Comparison of ENCODE assay signal across 19 cellular contexts in genomic region chr10:125472037-125472607, GRCh38.
A peak's percentile ranks its signal among the peaks of the same experiment; 100 is the strongest.
DNase-seq lines count a peak whose midpoint lies in the region; ATAC-seq, FAIRE-seq and TF ChIP-seq lines count a peak whose summit lies in the region.
"Had no signal": no experiment of that assay in that cellular context is flagged by ENCODE, and none has a peak within 500 bp of the region (broad histone marks: within the 10 kb centered on the region; RNA-seq: fewer than 3 reads in every experiment).

No MANE protein-coding gene starts in this region.

- H3K4me3 Mint-ChIP-seq in Caco-2 (ENCODE audit: unreplicated experiment): no peak overlapping the region
- H3K4me3 Mint-ChIP-seq: CD8-positive, alpha-beta T cell had no signal

- TF ChIP-seq EP300 in HepG2 (IDR thresholded peaks at IDR 0.05; ENCODE audit: low read depth in 2 of 2, low read length in 2 of 2) (no peak), HepG2 (CRISPR knock-in tag; IDR thresholded peaks at IDR 0.05; ENCODE audit: borderline replicate concordance) (no peak)

- no peaks in the 10 kb centered on the region for H3K9me3 Mint-ChIP-seq in Caco-2 (ENCODE audit: unreplicated experiment)
- H3K9me3 Mint-ChIP-seq: CD8-positive, alpha-beta T cell had no signal

- H3K36me3 Mint-ChIP-seq in Caco-2 (ENCODE audit: insufficient read depth, unreplicated experiment): no peaks in the 10 kb centered on the region
- H3K36me3 Mint-ChIP-seq: CD8-positive, alpha-beta T cell had no signal

- H4K20me1 ChIP-seq in HepG2 (ENCODE audit: insufficient read depth, low read length): no peaks in the 10 kb centered on the region
- H4K20me1 ChIP-seq in PC-3 (ENCODE audit: low read length): no peaks in the 10 kb centered on the region
- H4K20me1 ChIP-seq: BLaER1 had no signal

- ATAC-seq in HepG2: no peak
- ATAC-seq in PC-3: no peak
- ATAC-seq: CD8-positive, alpha-beta T cell had no signal

- peaks cover 26% of the 10 kb centered on the region for H3K27me3 Mint-ChIP-seq in Caco-2 (ENCODE audit: insufficient read depth, unreplicated experiment)

- H3K4me2 ChIP-seq in HepG2 (ENCODE audit: low read depth, low read length) (no peak overlapping the region), PC-3 (ENCODE audit: low read length) (no peak overlapping the region)

- H3F3A ChIP-seq in PC-3 (ENCODE audit: low read length, unreplicated experiment): no peaks in the 10 kb centered on the region

- H3K4me1 Mint-ChIP-seq in Caco-2 (ENCODE audit: low read depth, unreplicated experiment): no peaks in the 10 kb centered on the region

- no peak overlapping the region for H3K27ac Mint-ChIP-seq in Caco-2 (ENCODE audit: unreplicated experiment)
- H3K27ac Mint-ChIP-seq: CD8-positive, alpha-beta T cell had no signal

- no peak for TF ChIP-seq RAD21 in HepG2 (CRISPR knock-in tag; IDR thresholded peaks at IDR 0.05)

- POLR2A ChIA-PET in Caco-2 (lab: Charles Lee) (no interaction called here), HepG2 (lab: Yijun Ruan, JAX) (no interaction called here), PC-3 (lab: Charles Lee; ENCODE audit: unreplicated experiment) (no interaction called here)

- 59% methylated on average over 3 of the region's 4 CpGs for WGBS in HepG2 (ENCODE audit: low lambda C conversion rate)

- no peak for TF ChIP-seq CTCF in Caco-2 (IDR thresholded peaks at IDR 0.05; ENCODE audit: insufficient read depth in 1 of 2, low read depth in 1 of 2, low read length in 1 of 2, severe bottlenecking in 1 of 2, unreplicated experiment in 1 of 2)
- no peak for TF ChIP-seq CTCF in colonic mucosa (IDR thresholded peaks at IDR 0.05)
- TF ChIP-seq CTCF in HepG2 (CRISPR knock-in tag; IDR thresholded peaks at IDR 0.05): no peak
- no peak for TF ChIP-seq CTCF in PC-3 (conservative IDR thresholded peaks at IDR 0.05; ENCODE audit: low read depth, low read length)

- BruUV-seq in Caco-2 (replicated peaks; lab: Mats Ljungman, UMichigan): no TSS peak
- BruUV-seq in HepG2 (replicated peaks; lab: Mats Ljungman, UMichigan): no TSS peak
- no TSS peak for BruUV-seq in PC-3 (replicated peaks; lab: Mats Ljungman, UMichigan)

- no peak for TF ChIP-seq POLR2A in HepG2 (IDR thresholded peaks at IDR 0.05; ENCODE audit: insufficient read depth in 1 of 2, low read depth in 2 of 2, low read length in 2 of 2)

- FAIRE-seq in HepG2 (lab: Jason Lieb, UNC): no peak
- FAIRE-seq: A204.1, D721Med, GM12892, H1 had no signal

- H3K9me3 ChIP-seq in Caco-2: no peaks in the 10 kb centered on the region
- H3K9me3 ChIP-seq in colonic mucosa: no peaks in the 10 kb centered on the region
- no peaks in the 10 kb centered on the region for H3K9me3 ChIP-seq in HepG2 (ENCODE audit: low read length)
- H3K9me3 ChIP-seq in PC-3 (ENCODE audit: low read length): no peaks in the 10 kb centered on the region
- H3K9me3 ChIP-seq: BLaER1 had no signal

- H3K4me3 ChIP-seq in Caco-2 (ENCODE audit: low read depth, low read length): no peak overlapping the region
- no peak overlapping the region for H3K4me3 ChIP-seq in colonic mucosa
- no peak overlapping the region for H3K4me3 ChIP-seq in HepG2 (replicated peaks in 1 of 3; ENCODE audit: insufficient read depth in 1 of 3, low read depth in 2 of 3, low read length in 3 of 3)
- H3K4me3 ChIP-seq in PC-3 (ENCODE audit: low read length): no peak overlapping the region
- H3K4me3 ChIP-seq: BLaER1 had no signal

- H3K27me3 ChIP-seq in Caco-2 (replicated peaks; ENCODE audit: control insufficient read depth, insufficient read depth, low read length) (no peaks in the 10 kb centered on the region), colonic mucosa (no peaks in the 10 kb centered on the region), HepG2 (ENCODE audit: control insufficient read depth in 1 of 2, insufficient read depth in 2 of 2, low read length in 2 of 2) (peaks cover 0 to 13% of the 10 kb centered on the region in 2 experiments; a peak in 4 of 5 replicates), PC-3 (ENCODE audit: low read length) (peaks cover 96% of the 10 kb centered on the region)
- H3K27me3 ChIP-seq: BLaER1 had no signal

- peak; percentile 53 to 61 for DNase-seq in Caco-2
- peak; percentile 2 for DNase-seq in LoVo (ENCODE audit: low spot score)
- peak; percentile 67 for DNase-seq in colonic mucosa
- peak; percentile 8 for DNase-seq in HepG2 (ENCODE audit: low spot score)
- DNase-seq in hippocampal formation (lab: John Stamatoyannopoulos, UW): no peak
- DNase-seq in PC-3: no peak
- no peak for DNase-seq in islet precursor cell
- DNase-seq in stimulated activated CD4-positive, alpha-beta T cell treated with anti-CD3 and anti-CD28 coated beads, Interleukin-1b, Interleukin-23, amount 100 ng/mL, for 48 hours: no peak
- DNase-seq: CD8-positive, alpha-beta T cell; IMR-90; Kasumi-1; NCI-H1930; NCI-H2171 treated with DMSO at 0.1 percent for 48 hours; NCI-H748 treated with DMSO at 0.1 percent for 48 hours had no signal

- H3K9ac ChIP-seq in colonic mucosa (ENCODE audit: low read depth in 2 of 2, low read length in 2 of 2) (no peak overlapping the region), HepG2 (ENCODE audit: insufficient read depth, low read depth, low read length) (no peak overlapping the region), PC-3 (ENCODE audit: low read length) (no peak overlapping the region)
- H3K9ac ChIP-seq: BLaER1 had no signal

- H3K4me1 ChIP-seq in Caco-2: no peaks in the 10 kb centered on the region
- H3K4me1 ChIP-seq in colonic mucosa: no peaks in the 10 kb centered on the region
- no peaks in the 10 kb centered on the region for H3K4me1 ChIP-seq in HepG2 (ENCODE audit: insufficient read depth, low read length)
- H3K4me1 ChIP-seq in PC-3 (ENCODE audit: insufficient read depth, low read length): no peaks in the 10 kb centered on the region

- CTCF ChIA-PET in Caco-2 (lab: Charles Lee) (no interaction called here), HepG2 (lab: Yijun Ruan, JAX; ENCODE audit: low intra/inter-chr PET ratio, low total read pairs) (no interaction called here), PC-3 (lab: Charles Lee) (no interaction called here)

- no peaks in the 10 kb centered on the region for H3K36me3 ChIP-seq in Caco-2 (ENCODE audit: control insufficient read depth, insufficient read depth, low read length)
- no peaks in the 10 kb centered on the region for H3K36me3 ChIP-seq in colonic mucosa
- no peaks in the 10 kb centered on the region for H3K36me3 ChIP-seq in HepG2 (replicated peaks in 1 of 2; ENCODE audit: control insufficient read depth in 1 of 2, insufficient read depth in 2 of 2, low read length in 2 of 2)
- no peaks in the 10 kb centered on the region for H3K36me3 ChIP-seq in PC-3 (ENCODE audit: low read depth, low read length)
- H3K36me3 ChIP-seq: BLaER1 had no signal

- H3K79me2 ChIP-seq in HepG2 (ENCODE audit: insufficient read depth, low read length) (no peaks in the 10 kb centered on the region), PC-3 (ENCODE audit: low read length) (no peaks in the 10 kb centered on the region)

- H3K9me2 ChIP-seq in PC-3 (replicated peaks; ENCODE audit: low read length): no peaks in the 10 kb centered on the region

- H2AFZ ChIP-seq in HepG2 (ENCODE audit: low read length) (no peak overlapping the region), PC-3 (ENCODE audit: low read length) (no peak overlapping the region)

- intact Hi-C loops in Caco-2 (cut with micrococcal nuclease; ENCODE audit: unreplicated experiment) (no loop called here), colonic mucosa (cut with DNase I) (no loop called here), HepG2 (cut with micrococcal nuclease; ENCODE audit: unreplicated experiment) (no loop called here), PC-3 (cut with micrococcal nuclease) (no loop called here)

- in situ Hi-C loops in HepG2 (cut with HindIII; ENCODE audit: extremely low pct_ligation_motif_present, low pct_unique_long_range_greater_than_20kb): no loop called here

- no peak overlapping the region for H3K27ac ChIP-seq in colonic mucosa
- no peak overlapping the region for H3K27ac ChIP-seq in HepG2 (ENCODE audit: extremely low read length, insufficient read depth, low read length)
- H3K27ac ChIP-seq in PC-3 (ENCODE audit: low read length): no peak overlapping the region
- H3K27ac ChIP-seq: BLaER1 had no signal

TF ChIP-seq in HepG2, 621 proteins besides CTCF, POLR2A, EP300 and RAD21:
- TF ChIP-seq ZSCAN25 (CRISPR knock-in tag; IDR thresholded peaks at IDR 0.05) (peak; percentile 69), ASH2L (IDR thresholded peaks at IDR 0.05; ENCODE audit: insufficient read length, low read depth, low read length) (no peak)

Comparison
In these comparisons a context has a peak if more than half of its experiments do, and no peak if none do; other contexts are left out.
1. DNase-seq: peak in Caco-2 (2 of 2), LoVo (single experiment), colonic mucosa (single experiment) and HepG2 (single experiment); none in hippocampal formation (0 of 2), PC-3 (single experiment), islet precursor cell (single experiment) and stimulated activated CD4-positive, alpha-beta T cell treated with anti-CD3 and anti-CD28 coated beads, Interleukin-1b, Interleukin-23, amount 100 ng/mL, for 48 hours (single experiment).